Comparison of ENCODE assay signal across 22 cellular contexts in the genomic region with DNA sequence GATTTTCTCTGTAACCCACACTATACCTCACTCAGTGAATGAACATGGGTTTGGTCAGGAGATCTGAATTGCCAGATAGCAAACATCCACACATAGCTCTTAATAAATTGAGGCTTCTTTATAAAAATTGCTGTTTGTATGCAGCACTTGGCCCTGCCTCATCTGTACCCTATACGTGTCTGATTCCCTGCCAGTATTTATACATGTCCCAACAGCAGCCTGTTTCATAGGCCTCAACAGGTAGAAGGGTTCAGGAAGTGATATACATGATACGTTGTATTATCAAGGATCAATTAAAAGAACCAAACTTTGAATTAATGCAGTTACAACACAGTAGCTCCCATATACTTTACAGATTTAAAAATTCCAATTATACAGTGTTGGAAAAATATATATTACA. TPM values are rescaled to one million over a fixed set of nuclear protein-coding genes. Genes with fewer than 3 reads are reported as not detected.
DNase-seq lines count a peak whose midpoint lies in the region; ATAC-seq and TF ChIP-seq lines count a peak whose summit lies in the region.
"Had no signal": no experiment of that assay in that cellular context is flagged by ENCODE, and none has a peak within 500 bp of the region (broad histone marks: within the 10 kb centered on the region; RNA-seq: fewer than 3 reads in every experiment).

No MANE protein-coding gene starts in this region.

- peak overlapping the region; percentile 54; the same call in 1 of the 2 replicates for H2AFZ ChIP-seq in GM23248
- 0 out of 2 replicates have a peak overlapping the region, but pooled peaks have one; percentile 9 for H2AFZ ChIP-seq in PC-9

- POLR2A ChIA-PET in PC-9 (lab: Charles Lee; ENCODE audit: unreplicated experiment) = interaction anchor here (0.5 kb wide), 1 partner anchor 32 kb away, joined by 7 read pairs; the partner anchor contains the start of gene RASSF9

- 80% methylated on average over 2 of the region's 2 CpGs for WGBS in GM23248 (ENCODE audit: low coverage in 1 of 2, low lambda C conversion rate in 2 of 2, missing lambda C conversion rate in 2 of 2), 2 experiments
- whole genome bisulfite sequencing in suprapubic skin = 49% methylated on average over 2 of the region's 2 CpGs

- no peak for TF ChIP-seq EP300 in suprapubic skin (IDR thresholded peaks at IDR 0.05)

- no peaks in the 10 kb centered on the region for H3K27me3 ChIP-seq in GM23248 (replicated peaks; ENCODE audit: insufficient read depth)
- H3K27me3 ChIP-seq in PC-9 (ENCODE audit: insufficient read depth, low read depth) = no peaks in the 10 kb centered on the region
- H3K27me3 ChIP-seq in suprapubic skin = no peaks in the 10 kb centered on the region
- H3K27me3 ChIP-seq: SJSA1 had no signal

- no peaks in the 10 kb centered on the region for H3K36me3 ChIP-seq in GM23248 (ENCODE audit: low read depth)
- no peaks in the 10 kb centered on the region for H3K36me3 ChIP-seq in PC-9 (ENCODE audit: low read depth)
- H3K36me3 ChIP-seq in suprapubic skin = no peaks in the 10 kb centered on the region
- H3K36me3 ChIP-seq: SJSA1 had no signal

- no peak for TF ChIP-seq POLR2A in suprapubic skin (IDR thresholded peaks at IDR 0.05)

- no peak overlapping the region for H3K4me3 ChIP-seq in GM23248
- H3K4me3 ChIP-seq in PC-9 = no peak overlapping the region
- no peak overlapping the region for H3K4me3 ChIP-seq in suprapubic skin
- H3K4me3 ChIP-seq: K562, SJSA1 had no signal

- in situ Hi-C loops in GM23248 (cut with MboI) = no loop called here

- TF ChIP-seq CTCF in PC-9 (conservative IDR thresholded peaks at IDR 0.05) (no peak), suprapubic skin (IDR thresholded peaks at IDR 0.05) (no peak)

- BruUV-seq in PC-9 (replicated peaks; lab: Mats Ljungman, UMichigan) = no TSS peak

- DNase-seq in GM23248 = no peak
- no peak for DNase-seq in PC-9
- no peak for DNase-seq in suprapubic skin (ENCODE audit: low spot score in 2 of 2)
- no peak for DNase-seq in SHP77 (lab: John Stamatoyannopoulos, UW)
- no peak for DNase-seq in occipital lobe (lab: John Stamatoyannopoulos, UW)
- DNase-seq in pons (ENCODE audit: low spot score) = no peak
- DNase-seq: Calu3, DMS79 treated with DMSO at 0.1 percent for 48 hours, GF-D8, H7, Kasumi-1, MV-4-11, NCI-H1105, NCI-H1436 treated with DMSO at 0.1 percent for 48 hours, NCI-H187 treated with DMSO at 0.1 percent for 48 hours, NCI-H2171 treated with DMSO at 0.1 percent for 48 hours, NCI-H345, NCI-H524, NCI-H748 treated with DMSO at 0.1 percent for 48 hours had no signal

- H3K9me2 ChIP-seq in GM23248 (ENCODE audit: insufficient read depth) (no peaks in the 10 kb centered on the region), PC-9 (ENCODE audit: insufficient read depth) (no peaks in the 10 kb centered on the region)

- peaks cover 24% of the 10 kb centered on the region for H3F3A ChIP-seq in GM23248 (ENCODE audit: insufficient read depth)
- no peaks in the 10 kb centered on the region for H3F3A ChIP-seq in PC-9 (ENCODE audit: insufficient read depth, low read depth)

- CTCF ChIA-PET in PC-9 (lab: Charles Lee) = no interaction called here

- ATAC-seq in esophagus mucosa = peak; percentile 87
- ATAC-seq: K562 had no signal

- H4K20me1 ChIP-seq in GM23248 (ENCODE audit: insufficient read depth) = no peaks in the 10 kb centered on the region
- H4K20me1 ChIP-seq in PC-9 (ENCODE audit: insufficient read depth) = no peaks in the 10 kb centered on the region

- H3K4me2 ChIP-seq in GM23248 (ENCODE audit: unreplicated experiment) (no peak overlapping the region), PC-9 (no peak overlapping the region)

- no peak overlapping the region for H3K9ac ChIP-seq in GM23248

- H3K9me3 ChIP-seq in GM23248 (ENCODE audit: low read depth) (no peaks in the 10 kb centered on the region), PC-9 (ENCODE audit: insufficient read depth, low read depth) (no peaks in the 10 kb centered on the region; the same call in 1 of the 2 replicates), suprapubic skin (no peaks in the 10 kb centered on the region)
- H3K9me3 ChIP-seq: SJSA1 had no signal

- H3K79me2 ChIP-seq in GM23248 (ENCODE audit: insufficient read depth) (no peaks in the 10 kb centered on the region), PC-9 (ENCODE audit: low read depth) (no peaks in the 10 kb centered on the region)

- H3K27ac ChIP-seq in GM23248 (peak overlapping the region; percentile 50; the same call in 1 of the 2 replicates), PC-9 (no peak overlapping the region), suprapubic skin (peak overlapping the region; percentile 27)
- H3K27ac ChIP-seq: SJSA1 had no signal

- intact Hi-C loops in PC-9 (cut with micrococcal nuclease; ENCODE audit: unreplicated experiment) = no loop called here

- H3K4me1 ChIP-seq in GM23248 (ENCODE audit: insufficient read depth) (peaks cover 38% of the 10 kb centered on the region), PC-9 (replicated peaks; ENCODE audit: insufficient read depth) (no peaks in the 10 kb centered on the region), suprapubic skin (peaks cover 26% of the 10 kb centered on the region)
- H3K4me1 ChIP-seq: SJSA1 had no signal

RNA-seq across cellular contexts. Expression of gene RASSF9, which starts 32.3 kb away (rescaled TPM):
- total RNA-seq in GM23248 (2014; rRNA removed; shearing (Covaris generic)) = 0.89 and 1.5 TPM in 2 replicates
- 0.86 and 1.1 TPM in 2 replicates for polyA plus RNA-seq in GM23248 (2016; fragmentation: Nextera tagmentation; extraction: Ambion mirVana)
- total RNA-seq in PC-9 (2021) (0.46 and 0.95 TPM in 2 replicates), esophagus mucosa (4.6 TPM), suprapubic skin (1 to 10 TPM; 1.9 to 5.4 (median 3.0) TPM), occipital lobe (0.47 TPM)
- total RNA-seq: K562, SJSA1 had no signal
- polyA plus RNA-seq: K562 had no signal
